17 cellular contexts compared by ENCODE assay signal in genomic region chr7:70416611-70417010, GRCh38.
A peak's percentile ranks its signal among the peaks of the same experiment; 100 is the strongest.
DNase-seq lines count a peak whose midpoint lies in the region; ATAC-seq and TF ChIP-seq lines count a peak whose summit lies in the region.
"Had no signal": no experiment of that assay in that cellular context is flagged by ENCODE, and none has a peak within 500 bp of the region (broad histone marks: within the 10 kb centered on the region; RNA-seq: fewer than 3 reads in every experiment).

No MANE protein-coding gene starts in this region.

- H3K4me3 ChIP-seq in OCI-LY7 (ENCODE audit: low read depth, low read length, poor library complexity, severe bottlenecking) (peak overlapping the region; percentile 6), GM23248 (no peak overlapping the region)
- H3K4me3 ChIP-seq: gastroesophageal sphincter, skin epidermis had no signal

- BruUV-seq in OCI-LY7 (replicated peaks; lab: Mats Ljungman, UMichigan): no TSS peak

- in situ Hi-C loops in G401 (cut with HindIII; ENCODE audit: low sequenced_read_pairs): no loop called here
- in situ Hi-C loops in GM23248 (cut with MboI): no loop called here

- H3K9me2 ChIP-seq in OCI-LY7 (ENCODE audit: insufficient read depth, low read length) (no peaks in the 10 kb centered on the region), GM23248 (ENCODE audit: insufficient read depth) (no peaks in the 10 kb centered on the region)

- no peaks in the 10 kb centered on the region for H3F3A ChIP-seq in GM23248 (ENCODE audit: insufficient read depth)

- H3K9me3 ChIP-seq in OCI-LY7 (ENCODE audit: low read length) (no peaks in the 10 kb centered on the region), GM23248 (ENCODE audit: low read depth) (no peaks in the 10 kb centered on the region)
- H3K9me3 ChIP-seq: gastroesophageal sphincter had no signal

- H4K20me1 ChIP-seq in OCI-LY7 (ENCODE audit: insufficient read depth, low read length) (no peaks in the 10 kb centered on the region), GM23248 (ENCODE audit: insufficient read depth) (no peaks in the 10 kb centered on the region)

- H3K4me2 ChIP-seq in OCI-LY7 (ENCODE audit: low read length) (peak overlapping the region; percentile 55), GM23248 (ENCODE audit: unreplicated experiment) (no peak overlapping the region)

- no peak for TF ChIP-seq CTCF in OCI-LY7 (conservative IDR thresholded peaks at IDR 0.05; ENCODE audit: low read length)
- TF ChIP-seq CTCF in neural crest cell (conservative IDR thresholded peaks at IDR 0.05): no peak

- H3K4me3 Mint-ChIP-seq in neural crest cell: no peak overlapping the region
- no peak overlapping the region for H3K4me3 Mint-ChIP-seq in activated T-helper 2 cell treated with anti-CD3 and anti-CD28 coated beads, Interferon-gamma antibody, Interleukin-2, Interleukin-4, amounts not matched to agents 10 μg/mL and 5 μg/mL and 100 μg/mL, durations not matched to agents 14 hours and 24 hours and 36 hours (ENCODE audit: low read depth)
- H3K4me3 Mint-ChIP-seq: immature natural killer cell had no signal

- H3K27ac ChIP-seq in OCI-LY7 (ENCODE audit: low read depth, low read length, poor library complexity, severe bottlenecking) (peak overlapping the region; percentile 36), GM23248 (no peak overlapping the region)
- H3K27ac ChIP-seq: gastroesophageal sphincter, skin epidermis had no signal

- no peaks in the 10 kb centered on the region for H3K36me3 Mint-ChIP-seq in neural crest cell (ENCODE audit: low read depth)
- H3K36me3 Mint-ChIP-seq in activated T-helper 2 cell treated with anti-CD3 and anti-CD28 coated beads, Interferon-gamma antibody, Interleukin-2, Interleukin-4, amounts not matched to agents 10 μg/mL and 5 μg/mL and 100 μg/mL, durations not matched to agents 14 hours and 24 hours and 36 hours (ENCODE audit: low read depth): no peaks in the 10 kb centered on the region
- H3K36me3 Mint-ChIP-seq: activated naive CD4-positive, alpha-beta T cell treated with anti-CD3 and anti-CD28 coated beads, Interleukin-2, amount 50 U/mL, for 72 hours; immature natural killer cell had no signal

- POLR2A ChIA-PET in OCI-LY7 (lab: Charles Lee): interaction anchor here (1.1 to 8.2 kb wide), 5 partner anchors 9 to 390 kb away, joined by 5 to 56 read pairs (median 8); no protein-coding TSS in a partner anchor

- peaks cover 41% of the 10 kb centered on the region for H3K4me1 Mint-ChIP-seq in neural crest cell
- H3K4me1 Mint-ChIP-seq in activated T-helper 2 cell treated with anti-CD3 and anti-CD28 coated beads, Interferon-gamma antibody, Interleukin-2, Interleukin-4, amounts not matched to agents 10 μg/mL and 5 μg/mL and 100 μg/mL, durations not matched to agents 14 hours and 24 hours and 36 hours (ENCODE audit: low read depth): no peaks in the 10 kb centered on the region
- H3K4me1 Mint-ChIP-seq: immature natural killer cell had no signal

- H3K79me2 ChIP-seq in OCI-LY7 (ENCODE audit: insufficient read depth, low read depth, low read length): no peaks in the 10 kb centered on the region
- no peaks in the 10 kb centered on the region for H3K79me2 ChIP-seq in GM23248 (ENCODE audit: insufficient read depth)

- no peaks in the 10 kb centered on the region for H3K9me3 Mint-ChIP-seq in neural crest cell
- H3K9me3 Mint-ChIP-seq in activated T-helper 2 cell treated with anti-CD3 and anti-CD28 coated beads, Interferon-gamma antibody, Interleukin-2, Interleukin-4, amounts not matched to agents 10 μg/mL and 5 μg/mL and 100 μg/mL, durations not matched to agents 14 hours and 24 hours and 36 hours: no peaks in the 10 kb centered on the region
- H3K9me3 Mint-ChIP-seq: activated naive CD4-positive, alpha-beta T cell treated with anti-CD3 and anti-CD28 coated beads, Interleukin-2, amount 50 U/mL, for 72 hours; immature natural killer cell had no signal

- H3K27me3 ChIP-seq in GM23248 (replicated peaks; ENCODE audit: insufficient read depth): no peaks in the 10 kb centered on the region
- H3K27me3 ChIP-seq: gastroesophageal sphincter had no signal

- WGBS in GM23248 (ENCODE audit: low coverage in 1 of 2, low lambda C conversion rate in 2 of 2, missing lambda C conversion rate in 2 of 2), 2 experiments: 89 to 91% methylated on average over 10 of the region's 10 CpGs

- DNase-seq in G401 (ENCODE audit: low spot score) (peak; percentile 27), OCI-LY7 (ENCODE audit: low spot score) (peak; percentile 73), neural crest cell (ENCODE audit: low read depth, low spot score) (no peak), NCI-H2227 (lab: John Stamatoyannopoulos, UW; ENCODE audit: unreplicated experiment) (no peak), GM23248 (no peak)
- DNase-seq in activated T-helper 2 cell treated with anti-CD3 and anti-CD28 coated beads, Interferon-gamma antibody, Interleukin-2, Interleukin-4, amounts not matched to agents 10 μg/mL and 5 μg/mL and 100 μg/mL, durations not matched to agents 14 hours and 24 hours and 36 hours (ENCODE audit: low spot score): no peak
- DNase-seq: DMS153, immature natural killer cell, IMR-90, NCI-H1092 treated with DMSO at 0.1 percent for 48 hours, NCI-H510A treated with DMSO at 0.1 percent for 48 hours had no signal

- peak overlapping the region; percentile 12 for H3K27ac Mint-ChIP-seq in neural crest cell (ENCODE audit: unreplicated experiment)
- H3K27ac Mint-ChIP-seq in activated T-helper 2 cell treated with anti-CD3 and anti-CD28 coated beads, Interferon-gamma antibody, Interleukin-2, Interleukin-4, amounts not matched to agents 10 μg/mL and 5 μg/mL and 100 μg/mL, durations not matched to agents 14 hours and 24 hours and 36 hours: no peak overlapping the region
- H3K27ac Mint-ChIP-seq: activated naive CD4-positive, alpha-beta T cell treated with anti-CD3 and anti-CD28 coated beads, Interleukin-2, amount 50 U/mL, for 72 hours; immature natural killer cell had no signal

- no peak overlapping the region for H3K9ac ChIP-seq in GM23248

- H2AFZ ChIP-seq in OCI-LY7 (ENCODE audit: low read length): peak overlapping the region; percentile 66; the same call in 1 of the 2 replicates
- H2AFZ ChIP-seq in GM23248: no peak overlapping the region

- ATAC-seq in HG02943 (IDR thresholded peaks at IDR 0.05; ENCODE audit: low read depth, unreplicated experiment) (peak; percentile 57), HG03469 (IDR thresholded peaks at IDR 0.05; ENCODE audit: unreplicated experiment) (no peak)
- ATAC-seq: activated CD4-positive, CD25-positive, alpha-beta regulatory T cell treated with anti-CD3 and anti-CD28 coated beads, Interleukin-2, amount 50 U/mL, for 24 hours; activated naive CD4-positive, alpha-beta T cell treated with anti-CD3 and anti-CD28 coated beads, Interleukin-2, amount 50 U/mL, for 72 hours; gastroesophageal sphincter had no signal

- intact Hi-C loops in OCI-LY7 (cut with micrococcal nuclease; ENCODE audit: unreplicated experiment): no loop called here
- intact Hi-C loops in activated T-helper 2 cell treated with anti-CD3 and anti-CD28 coated beads, Interferon-gamma antibody, Interleukin-2, Interleukin-4, amounts not matched to agents 10 μg/mL and 5 μg/mL and 100 μg/mL, durations not matched to agents 14 hours and 24 hours and 36 hours (cut with micrococcal nuclease): no loop called here

- H3K27me3 Mint-ChIP-seq in neural crest cell (ENCODE audit: low read depth): no peaks in the 10 kb centered on the region
- no peaks in the 10 kb centered on the region for H3K27me3 Mint-ChIP-seq in activated T-helper 2 cell treated with anti-CD3 and anti-CD28 coated beads, Interferon-gamma antibody, Interleukin-2, Interleukin-4, amounts not matched to agents 10 μg/mL and 5 μg/mL and 100 μg/mL, durations not matched to agents 14 hours and 24 hours and 36 hours (ENCODE audit: low read depth)

- no peaks in the 10 kb centered on the region for H3K36me3 ChIP-seq in OCI-LY7 (ENCODE audit: insufficient read depth, low read length)
- H3K36me3 ChIP-seq in GM23248 (ENCODE audit: low read depth): no peaks in the 10 kb centered on the region
- H3K36me3 ChIP-seq: gastroesophageal sphincter had no signal

- H3K4me1 ChIP-seq in OCI-LY7 (ENCODE audit: insufficient read depth, low read length, poor library complexity, severe bottlenecking): peaks cover 69% of the 10 kb centered on the region
- H3K4me1 ChIP-seq in GM23248 (ENCODE audit: insufficient read depth): no peaks in the 10 kb centered on the region
- H3K4me1 ChIP-seq: gastroesophageal sphincter had no signal

- CTCF ChIA-PET in OCI-LY7 (lab: Charles Lee; ENCODE audit: unreplicated experiment): interaction anchor here (1.1 to 1.5 kb wide), 2 partner anchors 9 to 10 kb away, joined by 4 read pairs; no protein-coding TSS in a partner anchor

Comparison
In these comparisons a context has a peak if more than half of its experiments do, and no peak if none do; other contexts are left out.
1. DNase-seq: peak in G401 (single experiment) and OCI-LY7 (single experiment); none in neural crest cell (single experiment), NCI-H2227 (single experiment), activated T-helper 2 cell treated with anti-CD3 and anti-CD28 coated beads, Interferon-gamma antibody, Interleukin-2, Interleukin-4, amounts not matched to agents 10 μg/mL and 5 μg/mL and 100 μg/mL, durations not matched to agents 14 hours and 24 hours and 36 hours (single experiment) and GM23248 (single experiment).